1 cellular context compared by ENCODE assay signal in genomic region chr5:66979738-66980137, GRCh38.
A peak's percentile ranks its signal among the peaks of the same experiment; 100 is the strongest.
TF ChIP-seq lines count a peak whose summit lies in the region.

No MANE protein-coding gene starts in this region.

TF ChIP-seq in HEK293, 187 proteins besides CTCF, POLR2A, EP300 and RAD21 (continued from another document):
- TF ChIP-seq REST (tag by site-specific recombination; IDR thresholded peaks at IDR 0.05) (no peak), ZFP37 (tag by site-specific recombination; IDR thresholded peaks at IDR 0.05) (no peak), ZNF837 (tag by site-specific recombination; IDR thresholded peaks at IDR 0.05) (no peak), ZNF239 (tag by site-specific recombination; IDR thresholded peaks at IDR 0.05) (no peak), KLF9 (tag by site-specific recombination; IDR thresholded peaks at IDR 0.05; ENCODE audit: low read depth) (no peak), KLF10 (tag by site-specific recombination; IDR thresholded peaks at IDR 0.05) (no peak), PRDM6 (tag by site-specific recombination; IDR thresholded peaks at IDR 0.05) (peak; percentile 8; the same call in 1 of the 2 replicates), ZNF792 (tag by site-specific recombination; IDR thresholded peaks at IDR 0.05) (no peak)
